Comparison of ENCODE assay signal across 25 cellular contexts in genomic region chr2:231487197-231487596, GRCh38. TPM values are rescaled to one million over a fixed set of nuclear protein-coding genes. Genes with fewer than 3 reads are reported as not detected.
"Had no signal": no experiment of that assay in that cellular context is flagged by ENCODE, and none has a peak within 500 bp of the region (broad histone marks: within the 10 kb centered on the region; RNA-seq: fewer than 3 reads in every experiment).

No MANE protein-coding gene starts in this region.

- H3K36me3 ChIP-seq: SJSA1 had no signal

- ATAC-seq: HepG2 had no signal

- H3K4me3 ChIP-seq: MG63, SJSA1, SK-N-MC had no signal

- H3K27me3 ChIP-seq: MG63, SJSA1 had no signal

- H3K27ac ChIP-seq: SJSA1, SK-N-MC had no signal

- H3K9me3 ChIP-seq: MG63, SJSA1 had no signal

- DNase-seq: IMR-90, Karpas-422, KG1, MG63, NCI-H1092, NCI-H1105 treated with DMSO at 0.1 percent for 48 hours, NCI-H1417 treated with DMSO at 0.1 percent for 48 hours, NCI-H146, NCI-H1694 treated with DMSO at 0.1 percent for 48 hours, NCI-H1930, NCI-H2081, NCI-H2107, NCI-H226, NCI-H446, NCI-H510A, NCI-H524 treated with DMSO at 0.1 percent for 48 hours, NCI-H69, NCI-H774, Right ventricle myocardium superior, RPMI8226, SIG-M5 had no signal

RNA-seq across cellular contexts. Expression of gene NMUR1, which starts 43.0 kb away (rescaled TPM):
- total RNA-seq: HepG2, HT1080, IMR-90 had no signal
